Comparison of ENCODE assay signal across 9 cellular contexts in the genomic region with DNA sequence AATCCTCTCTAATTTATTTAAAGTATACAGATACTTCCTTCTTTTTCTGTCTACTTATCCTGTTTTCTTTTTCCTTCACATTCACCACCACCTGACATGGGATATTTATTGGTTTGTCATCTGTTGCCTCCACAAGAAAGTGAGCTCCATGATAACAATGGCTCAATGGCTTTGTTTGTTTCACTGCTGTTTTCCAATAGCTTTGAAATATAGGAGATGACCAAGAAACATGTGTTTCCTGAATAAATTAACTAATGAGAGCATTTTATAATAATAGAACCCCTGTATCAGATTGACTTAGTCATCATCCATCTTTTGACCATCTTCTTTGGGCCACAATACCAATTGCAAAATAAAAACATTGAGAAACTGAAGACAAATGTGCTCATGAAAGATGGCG.
"Had no signal": no experiment of that assay in that cellular context is flagged by ENCODE, and none has a peak within 500 bp of the region (broad histone marks: within the 10 kb centered on the region; RNA-seq: fewer than 3 reads in every experiment).

No MANE protein-coding gene starts in this region.

- ATAC-seq: HCT116, K562 had no signal

- H3K27ac ChIP-seq: GM23248 had no signal

- DNase-seq: GM23248, GOT3, H7, HFFc6, IMR-90, KG1 had no signal

- H3K4me1 ChIP-seq: HAP-1 had no signal

- H3K9me3 ChIP-seq: HAP-1 had no signal

- H3K4me3 ChIP-seq: GM23248, HAP-1, K562 had no signal

- H3K36me3 ChIP-seq: HAP-1 had no signal
